ENCODE assay signal across 9 cellular contexts in genomic region chr16:50644730-50645129, GRCh38. TPM values are rescaled to one million over a fixed set of nuclear protein-coding genes. Genes with fewer than 3 reads are reported as not detected.
A peak's percentile ranks its signal among the peaks of the same experiment; 100 is the strongest.
DNase-seq lines count a peak whose midpoint lies in the region; ATAC-seq and TF ChIP-seq lines count a peak whose summit lies in the region.
"Had no signal": no experiment of that assay in that cellular context is flagged by ENCODE, and none has a peak within 500 bp of the region (broad histone marks: within the 10 kb centered on the region; RNA-seq: fewer than 3 reads in every experiment).

No MANE protein-coding gene starts in this region.

- H4K20me1 ChIP-seq in OCI-LY7 (ENCODE audit: insufficient read depth, low read length) (no peaks in the 10 kb centered on the region), mammary epithelial cell (ENCODE audit: insufficient read depth, low read length) (no peaks in the 10 kb centered on the region)

- BruUV-seq in OCI-LY7 (replicated peaks; lab: Mats Ljungman, UMichigan) (no TSS peak), mammary epithelial cell (replicated peaks; lab: Mats Ljungman, UMichigan) (no TSS peak)

- H3K4me1 ChIP-seq in OCI-LY7 (ENCODE audit: insufficient read depth, low read length, poor library complexity, severe bottlenecking) (no peaks in the 10 kb centered on the region), mammary epithelial cell (ENCODE audit: insufficient read depth, low read length) (no peaks in the 10 kb centered on the region), lower lobe of right lung (no peaks in the 10 kb centered on the region)

- H3K9me3 ChIP-seq in OCI-LY7 (ENCODE audit: low read length) (no peaks in the 10 kb centered on the region), mammary epithelial cell (replicated peaks; ENCODE audit: insufficient read depth, low read length) (no peaks in the 10 kb centered on the region), lower lobe of right lung (no peaks in the 10 kb centered on the region)

- no peaks in the 10 kb centered on the region for H3K79me2 ChIP-seq in OCI-LY7 (ENCODE audit: insufficient read depth, low read depth, low read length)
- no peaks in the 10 kb centered on the region for H3K79me2 ChIP-seq in mammary epithelial cell (ENCODE audit: insufficient read depth, low read length)

- ATAC-seq in lower lobe of right lung (peak; percentile 36 to 47), GM18505 (IDR thresholded peaks at IDR 0.05; ENCODE audit: unreplicated experiment) (no peak), HG02678 (IDR thresholded peaks at IDR 0.05; ENCODE audit: unreplicated experiment) (no peak)

- 2% methylated on average over 4 of the region's 6 CpGs for WGBS in mammary epithelial cell (ENCODE audit: low coverage, missing lambda C conversion rate)
- WGBS in lower leg skin, 2 donors = 38 to 42% methylated on average over 6 of the region's 6 CpGs

- H3K9me2 ChIP-seq in OCI-LY7 (ENCODE audit: insufficient read depth, low read length) = no peaks in the 10 kb centered on the region

- H3K4me2 ChIP-seq in OCI-LY7 (ENCODE audit: low read length) (no peak overlapping the region), mammary epithelial cell (ENCODE audit: insufficient read depth, low read depth, low read length) (no peak overlapping the region)

- H3K9ac ChIP-seq in mammary epithelial cell (ENCODE audit: insufficient read depth, low read length) = no peak overlapping the region

- TF ChIP-seq POLR2A in GM18505 (IDR thresholded peaks at IDR 0.05; ENCODE audit: borderline replicate concordance, extremely low read depth, insufficient read depth, insufficient read length) (no peak), lower leg skin (IDR thresholded peaks at IDR 0.05) (no peak)

- POLR2A ChIA-PET in OCI-LY7 (lab: Charles Lee) = interaction anchor here (0.6 kb wide), 1 partner anchor 70 kb away, joined by 3 read pairs; no protein-coding TSS in a partner anchor

- dilution Hi-C loops in mammary epithelial cell (cut with HindIII; ENCODE audit: low sequenced_read_pairs) = no loop called here

- CTCF ChIA-PET in OCI-LY7 (lab: Charles Lee; ENCODE audit: unreplicated experiment) (no interaction called here), mammary epithelial cell (lab: Charles Lee; ENCODE audit: low non-redundant PET) (interaction anchor here (0.6 to 0.7 kb wide), 3 partner anchors 20 to 270 kb away, joined by 3 read pairs; no protein-coding TSS in a partner anchor)

- intact Hi-C loops in OCI-LY7 (cut with micrococcal nuclease; ENCODE audit: unreplicated experiment) (no loop called here), mammary epithelial cell (cut with micrococcal nuclease) (loop anchor here (1.0 kb wide), 1 partner anchor 270 kb away; no protein-coding TSS in a partner anchor), lower lobe of right lung (cut with DNase I) (no loop called here), lower leg skin (cut with DNase I; ENCODE audit: low total_unique reads) (no loop called here)

- H3K4me3 ChIP-seq in OCI-LY7 (ENCODE audit: low read depth, low read length, poor library complexity, severe bottlenecking) (no peak overlapping the region), mammary epithelial cell (replicated peaks in 1 of 3; ENCODE audit: insufficient read depth in 1 of 3, low read depth in 2 of 3, low read length in 3 of 3) (no peak overlapping the region), lower lobe of right lung (no peak overlapping the region), lower leg skin (ENCODE audit: low read depth, poor library complexity, severe bottlenecking) (no peak overlapping the region)

- H3K27ac ChIP-seq in OCI-LY7 (ENCODE audit: low read depth, low read length, poor library complexity, severe bottlenecking) (no peak overlapping the region), mammary epithelial cell (ENCODE audit: insufficient read depth, low read depth, low read length) (no peak overlapping the region), lower lobe of right lung (no peak overlapping the region)
- H3K27ac ChIP-seq: 22Rv1 had no signal

- H2AFZ ChIP-seq in OCI-LY7 (ENCODE audit: low read length) (no peak overlapping the region), mammary epithelial cell (ENCODE audit: low read depth, low read length) (no peak overlapping the region)

- no peaks in the 10 kb centered on the region for H3K36me3 ChIP-seq in OCI-LY7 (ENCODE audit: insufficient read depth, low read length)
- no peaks in the 10 kb centered on the region for H3K36me3 ChIP-seq in mammary epithelial cell (ENCODE audit: insufficient read depth, low read length)
- no peaks in the 10 kb centered on the region for H3K36me3 ChIP-seq in lower lobe of right lung

- in situ Hi-C loops in mammary epithelial cell (cut with MboI; ENCODE audit: low sequenced_read_pairs in 2 of 2) = no loop called here

- H3K27me3 ChIP-seq in mammary epithelial cell (ENCODE audit: insufficient read depth, low read length) = no peaks in the 10 kb centered on the region
- no peaks in the 10 kb centered on the region for H3K27me3 ChIP-seq in lower lobe of right lung (ENCODE audit: low read depth)

- TF ChIP-seq CTCF in OCI-LY7 (conservative IDR thresholded peaks at IDR 0.05; ENCODE audit: low read length) (peak; percentile 41; the same call in 1 of the 2 replicates), mammary epithelial cell (conservative IDR thresholded peaks at IDR 0.05 in 1 of 2, IDR thresholded peaks at IDR 0.05 in 1 of 2; ENCODE audit: extremely low read depth in 1 of 2, insufficient read depth in 1 of 2, low read depth in 1 of 2, low read length in 2 of 2) (peak; percentile 32 to 64), lower lobe of right lung (IDR thresholded peaks at IDR 0.05) (peak; percentile 29), lower leg skin (IDR thresholded peaks at IDR 0.05) (no peak)

- peak; percentile 71 for DNase-seq in DMS 273 (lab: John Stamatoyannopoulos, UW; ENCODE audit: unreplicated experiment)
- DNase-seq in DMS 273 treated with DMSO at 0.1 percent for 48 hours (lab: John Stamatoyannopoulos, UW) = no peak
- no peak for DNase-seq in OCI-LY7 (ENCODE audit: low spot score)
- DNase-seq in mammary epithelial cell = peak; percentile 23
- no peak for DNase-seq in lower lobe of right lung
- no peak for DNase-seq in lower leg skin (ENCODE audit: low spot score in 2 of 2)

RNA-seq across cellular contexts. Expression of gene SNX20, which starts 36.4 kb away (rescaled TPM):
- 2.3 and 5.8 TPM in 2 replicates for total RNA-seq in OCI-LY7 (2014; rRNA removed; shearing (Covaris generic))
- total RNA-seq in OCI-LY7 (2022) (1.3 and 1.5 TPM in 2 replicates), mammary epithelial cell (not detected), lower lobe of right lung (15.4 TPM), lower leg skin (1 to 10 TPM in 2 of 4 donors, under 1 TPM in 2; 0.57 to 1.5 (median 1.0) TPM)
- not detected for polyA plus RNA-seq in mammary epithelial cell
- polyA minus RNA-seq in mammary epithelial cell = not detected

RNA-seq across cellular contexts. Expression of gene NOD2, which starts 48.7 kb away (rescaled TPM):
- total RNA-seq in OCI-LY7 (2014; rRNA removed; shearing (Covaris generic)) = not detected in 2 replicates
- total RNA-seq in OCI-LY7 (2022) (not detected in 2 replicates), mammary epithelial cell (under 1 TPM; 0.17 to 0.66 TPM), lower lobe of right lung (13.2 TPM), lower leg skin (10 to 100 TPM; 31.0 to 44.4 (median 35.4) TPM)
- polyA plus RNA-seq in mammary epithelial cell = 0.28 TPM
- 2.1 TPM for polyA minus RNA-seq in mammary epithelial cell

Comparison
In these comparisons a context has a peak if more than half of its experiments do, and no peak if none do; other contexts are left out.
1. DNase-seq: peak in DMS 273 (single experiment) and mammary epithelial cell (single experiment); none in DMS 273 treated with DMSO at 0.1 percent for 48 hours (single experiment), OCI-LY7 (single experiment), lower lobe of right lung (single experiment) and lower leg skin (0 of 2).
2. CTCF ChIP-seq: peak in OCI-LY7 (single experiment), mammary epithelial cell (2 of 2) and lower lobe of right lung (single experiment); none in lower leg skin (0 of 3).
3. ATAC-seq: peak in lower lobe of right lung (2 of 2); none in GM18505 (single experiment) and HG02678 (single experiment).